ENCODE assay signal across 9 cellular contexts in the genomic region with DNA sequence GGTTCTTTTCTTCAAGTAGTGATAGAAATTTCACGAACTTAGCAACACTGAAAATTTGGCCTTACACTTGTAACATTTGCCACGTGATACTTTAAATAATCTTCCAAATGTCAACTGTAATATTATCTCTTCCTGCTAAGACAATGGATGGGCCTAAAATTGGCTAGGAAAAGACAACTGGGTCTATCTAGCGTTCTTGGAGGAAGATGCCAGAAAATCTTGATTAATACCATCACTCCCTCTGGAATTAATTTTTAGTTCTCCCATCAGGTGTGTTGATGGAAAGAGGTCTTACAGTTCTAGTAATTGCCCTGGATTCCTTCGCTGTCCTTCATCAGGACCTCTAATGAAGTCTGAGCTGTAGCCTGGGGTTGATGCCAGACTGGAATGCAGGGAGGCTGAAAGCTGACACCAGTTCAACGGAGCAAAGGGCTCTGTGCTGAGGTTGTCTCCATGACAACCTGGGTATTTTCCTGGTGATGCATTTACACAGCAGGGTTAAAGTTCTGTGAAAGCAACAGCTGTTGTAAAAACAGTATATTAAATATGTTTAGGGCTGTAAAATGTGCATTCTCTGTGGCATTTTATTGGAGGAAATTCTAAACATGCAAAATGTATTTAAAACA.
DNase-seq lines count a peak whose midpoint lies in the region; ATAC-seq and TF ChIP-seq lines count a peak whose summit lies in the region.
"Had no signal": no experiment of that assay in that cellular context is flagged by ENCODE, and none has a peak within 500 bp of the region (broad histone marks: within the 10 kb centered on the region; RNA-seq: fewer than 3 reads in every experiment).

No MANE protein-coding gene starts in this region.

- H3K9me3 ChIP-seq in CD8-positive, alpha-beta T cell (ENCODE audit: low read length): no peaks in the 10 kb centered on the region

- H3K4me3 ChIP-seq in HFF-Myc (replicated peaks; ENCODE audit: low read depth, low read length): no peak overlapping the region
- no peak overlapping the region for H3K4me3 ChIP-seq in skeletal muscle cell (ENCODE audit: low read depth, low read length)
- H3K4me3 ChIP-seq in CD8-positive, alpha-beta T cell (ENCODE audit: low read depth, low read length): no peak overlapping the region
- H3K4me3 ChIP-seq: K562 had no signal

- H3K9me3 Mint-ChIP-seq in CD8-positive, alpha-beta T cell: no peaks in the 10 kb centered on the region

- peak; percentile 95 for DNase-seq in HFF-Myc (ENCODE audit: extremely low read depth, low read depth)
- peak; percentile 50 for DNase-seq in RKO (ENCODE audit: low spot score)
- peak; percentile 35 to 57 for DNase-seq in foreskin keratinocyte
- DNase-seq in skeletal muscle cell (ENCODE audit: low read depth): peak; percentile 88
- DNase-seq in CD8-positive, alpha-beta T cell: no peak
- DNase-seq: right cardiac atrium had no signal

- no peaks in the 10 kb centered on the region for H3K36me3 ChIP-seq in CD8-positive, alpha-beta T cell (ENCODE audit: insufficient read depth, low read length)

- H3K27ac ChIP-seq in foreskin keratinocyte: no peak overlapping the region
- H3K27ac ChIP-seq in CD8-positive, alpha-beta T cell (ENCODE audit: low read depth, low read length): no peak overlapping the region

- H3K27ac Mint-ChIP-seq in CD8-positive, alpha-beta T cell: no peak overlapping the region

- intact Hi-C loops in CD8-positive, alpha-beta T cell (cut with DNase I, micrococcal nuclease): no loop called here

- H3K36me3 Mint-ChIP-seq in CD8-positive, alpha-beta T cell: no peaks in the 10 kb centered on the region

- H3K4me1 ChIP-seq in foreskin keratinocyte: no peaks in the 10 kb centered on the region
- no peaks in the 10 kb centered on the region for H3K4me1 ChIP-seq in CD8-positive, alpha-beta T cell (ENCODE audit: insufficient read depth, low read length)

- no peak overlapping the region for H3K4me3 Mint-ChIP-seq in CD8-positive, alpha-beta T cell

- CTCF ChIA-PET in CD8-positive, alpha-beta T cell (lab: Charles Lee): no interaction called here

- H3K4me1 Mint-ChIP-seq in CD8-positive, alpha-beta T cell (ENCODE audit: low read depth): no peaks in the 10 kb centered on the region

- TF ChIP-seq CTCF in HFF-Myc (IDR thresholded peaks at IDR 0.05; ENCODE audit: low read depth, low read length, missing control alignments) (no peak), foreskin keratinocyte (conservative IDR thresholded peaks at IDR 0.05) (no peak)
- TF ChIP-seq CTCF in CD8-positive, alpha-beta T cell (IDR thresholded peaks at IDR 0.05): no peak

- POLR2A ChIA-PET in CD8-positive, alpha-beta T cell (lab: Charles Lee): no interaction called here

- ATAC-seq in foreskin keratinocyte (peak; percentile 71), GM18519 (IDR thresholded peaks at IDR 0.05; ENCODE audit: low FRiP score, unreplicated experiment) (no peak), GM19395 (IDR thresholded peaks at IDR 0.05; ENCODE audit: unreplicated experiment) (no peak)
- no peak for ATAC-seq in CD8-positive, alpha-beta T cell
- ATAC-seq: K562, right cardiac atrium had no signal

- peaks cover 14% of the 10 kb centered on the region for H3K27me3 Mint-ChIP-seq in CD8-positive, alpha-beta T cell (ENCODE audit: low read depth)

- H3K27me3 ChIP-seq in foreskin keratinocyte: peaks cover 7% of the 10 kb centered on the region
- H3K27me3 ChIP-seq in CD8-positive, alpha-beta T cell (ENCODE audit: insufficient read depth, low read length): no peaks in the 10 kb centered on the region

Comparison
In these comparisons a context has a peak if more than half of its experiments do, and no peak if none do; other contexts are left out.
1. DNase-seq: peak in HFF-Myc (single experiment), RKO (single experiment), foreskin keratinocyte (2 of 2) and skeletal muscle cell (single experiment); none in CD8-positive, alpha-beta T cell (0 of 7).